Comparison of ENCODE assay signal across 16 cellular contexts in genomic region chr19:33005440-33005839, GRCh38. TPM values are rescaled to one million over a fixed set of nuclear protein-coding genes. Genes with fewer than 3 reads are reported as not detected.
DNase-seq lines count a peak whose midpoint lies in the region; ATAC-seq and TF ChIP-seq lines count a peak whose summit lies in the region.
"Had no signal": no experiment of that assay in that cellular context is flagged by ENCODE, and none has a peak within 500 bp of the region (broad histone marks: within the 10 kb centered on the region; RNA-seq: fewer than 3 reads in every experiment).

No MANE protein-coding gene starts in this region.

- CTCF ChIA-PET in SK-N-SH (lab: Yijun Ruan, JAX): interaction anchor here (1.1 to 1.7 kb wide), 2 partner anchors 29 to 120 kb away, joined by 3 read pairs; no protein-coding TSS in a partner anchor

- no peak overlapping the region for H3K27ac ChIP-seq in SK-N-MC
- no peak overlapping the region for H3K27ac ChIP-seq in trophoblast cell (ENCODE audit: low read depth, low read length)
- H3K27ac ChIP-seq in SK-N-SH (ENCODE audit: low read depth in 2 of 2, low read length in 1 of 2): no peak overlapping the region
- H3K27ac ChIP-seq: sigmoid colon had no signal

- no peak for ATAC-seq in HG02938 (IDR thresholded peaks at IDR 0.05; ENCODE audit: unreplicated experiment)

- peaks cover 4% of the 10 kb centered on the region for H3K36me3 ChIP-seq in H7 (replicated peaks; ENCODE audit: control insufficient read depth, insufficient read depth, low read length)
- peaks cover 11% of the 10 kb centered on the region; the same call in 1 of the 2 replicates for H3K36me3 ChIP-seq in SK-N-MC (ENCODE audit: insufficient read depth, low read length)
- H3K36me3 ChIP-seq in trophoblast cell (ENCODE audit: control insufficient read depth in 1 of 2, insufficient read depth in 2 of 2, low read length in 2 of 2): peaks cover 2 to 3% of the 10 kb centered on the region in 2 experiments
- peaks cover 0 to 3% of the 10 kb centered on the region in 2 experiments for H3K36me3 ChIP-seq in SK-N-SH (replicated peaks in 1 of 2; ENCODE audit: control insufficient read depth in 1 of 2, insufficient read depth in 2 of 2, low read length in 1 of 2)
- H3K36me3 ChIP-seq: BE2C, sigmoid colon had no signal

- no peak overlapping the region for H3K4me2 ChIP-seq in trophoblast cell (ENCODE audit: low read length)
- no peak overlapping the region for H3K4me2 ChIP-seq in SK-N-SH

- no peaks in the 10 kb centered on the region for H4K20me1 ChIP-seq in SK-N-SH (ENCODE audit: insufficient read depth)

- no peaks in the 10 kb centered on the region for H3F3A ChIP-seq in SK-N-SH (replicated peaks; ENCODE audit: insufficient read depth)

- H2AK5ac ChIP-seq in trophoblast cell (ENCODE audit: low read length): no peak overlapping the region

- H3K4me3 ChIP-seq in H7 (ENCODE audit: insufficient read depth, low read depth, low read length): no peak overlapping the region
- no peak overlapping the region for H3K4me3 ChIP-seq in SK-N-MC
- H3K4me3 ChIP-seq in trophoblast cell (ENCODE audit: low read depth, low read length): no peak overlapping the region
- no peak overlapping the region for H3K4me3 ChIP-seq in SK-N-SH (ENCODE audit: low read depth in 2 of 2, low read length in 1 of 2)
- H3K4me3 ChIP-seq: sigmoid colon had no signal

- H3K27ac Mint-ChIP-seq in activated T-cell treated with anti-CD3 and anti-CD28 coated beads, Interleukin-2, amount 50 U/mL, for 24 hours: no peak overlapping the region

- no peaks in the 10 kb centered on the region for H3K79me1 ChIP-seq in trophoblast cell (ENCODE audit: low read length)

- no peak overlapping the region for H4K12ac ChIP-seq in trophoblast cell (ENCODE audit: low read depth, low read length)

- H2BK120ac ChIP-seq in trophoblast cell (ENCODE audit: insufficient read depth, low read length, poor library complexity): no peak overlapping the region

- POLR2A ChIA-PET in SK-N-SH (lab: Yijun Ruan, JAX): no interaction called here

- no peak overlapping the region for H3K4ac ChIP-seq in trophoblast cell (ENCODE audit: low read depth, low read length)

- peak; percentile 50 for DNase-seq in H7
- DNase-seq in NCI-H2107 (lab: John Stamatoyannopoulos, UW): peak; percentile 23
- DNase-seq in SK-N-MC (ENCODE audit: low read depth, low spot score): peak; percentile 1
- DNase-seq in trophoblast cell: peak; percentile 30 to 87
- no peak for DNase-seq in stimulated activated CD4-positive, alpha-beta T cell treated with anti-CD3 and anti-CD28 coated beads, Interleukin-12 subunit alpha, Interleukin-12 subunit beta, amount 100 ng/mL, for 4 hours
- no peak for DNase-seq in activated T-cell treated with anti-CD3 and anti-CD28 coated beads, Interleukin-2, amount 50 U/mL, for 24 hours
- DNase-seq in SK-N-SH: no peak
- DNase-seq: activated naive CD4-positive, alpha-beta T cell treated with Interleukin-2 at 50 U/mL for 16 hours; BE2C; erythroblast; mesenchymal stem cell; NCI-H69; sigmoid colon; stimulated activated CD4-positive, alpha-beta T cell treated with anti-CD3 and anti-CD28 coated beads, Interleukin-2, amount 100 ng/mL, for 48 hours had no signal

- H3K18ac ChIP-seq in trophoblast cell (ENCODE audit: low read length): no peak overlapping the region

- no CpG with 5 or more reads among the region's 5 CpGs for WGBS in trophoblast cell (ENCODE audit: extremely low coverage, insufficient coverage, insufficient read length)
- 92% methylated on average over 5 of the region's 5 CpGs for WGBS in SK-N-SH (ENCODE audit: low lambda C conversion rate)

- H3K9me3 ChIP-seq in SK-N-MC (ENCODE audit: low read depth, low read length) (no peaks in the 10 kb centered on the region), trophoblast cell (ENCODE audit: insufficient read depth, low read depth, low read length) (no peaks in the 10 kb centered on the region), SK-N-SH (no peaks in the 10 kb centered on the region)
- H3K9me3 ChIP-seq: BE2C, sigmoid colon had no signal

- no peak overlapping the region for H3K4me3 Mint-ChIP-seq in activated T-cell treated with anti-CD3 and anti-CD28 coated beads, Interleukin-2, amount 50 U/mL, for 24 hours
- H3K4me3 Mint-ChIP-seq: neural crest cell had no signal

- no peaks in the 10 kb centered on the region for H3K36me3 Mint-ChIP-seq in activated T-cell treated with anti-CD3 and anti-CD28 coated beads, Interleukin-2, amount 50 U/mL, for 24 hours (ENCODE audit: low read depth)

- H3K4me1 ChIP-seq in trophoblast cell (ENCODE audit: control insufficient read depth in 1 of 2, insufficient read depth in 2 of 2, low read length in 2 of 2): no peaks in the 10 kb centered on the region
- H3K4me1 ChIP-seq in SK-N-SH (ENCODE audit: control insufficient read depth in 1 of 2, insufficient read depth in 2 of 2, low read depth in 1 of 2, low read length in 1 of 2): peaks cover 0 to 10% of the 10 kb centered on the region in 2 experiments; a peak in 1 of 4 replicates
- H3K4me1 ChIP-seq: BE2C, sigmoid colon had no signal

- H3K23ac ChIP-seq in trophoblast cell (ENCODE audit: low read length): no peak overlapping the region

- TF ChIP-seq RAD21 in SK-N-SH (IDR thresholded peaks at IDR 0.05; ENCODE audit: low read length): no peak

- H3K79me2 ChIP-seq in trophoblast cell (ENCODE audit: control insufficient read depth, insufficient read depth, low read length, poor library complexity) (no peaks in the 10 kb centered on the region), SK-N-SH (ENCODE audit: insufficient read depth) (no peaks in the 10 kb centered on the region)

- H3K27me3 ChIP-seq in H7 (ENCODE audit: control insufficient read depth, insufficient read depth, low read length) (no peaks in the 10 kb centered on the region), trophoblast cell (ENCODE audit: insufficient read depth, low read length) (no peaks in the 10 kb centered on the region), SK-N-SH (ENCODE audit: insufficient read depth) (no peaks in the 10 kb centered on the region)
- H3K27me3 ChIP-seq: BE2C, sigmoid colon had no signal

- H2BK12ac ChIP-seq in trophoblast cell (ENCODE audit: low read length): no peak overlapping the region

- H2AFZ ChIP-seq in trophoblast cell (ENCODE audit: insufficient read depth, low read length, poor library complexity) (no peak overlapping the region), SK-N-SH (ENCODE audit: low read depth) (no peak overlapping the region)

- no peak overlapping the region for H3K9ac ChIP-seq in SK-N-MC (ENCODE audit: insufficient read length)
- no peak overlapping the region for H3K9ac ChIP-seq in trophoblast cell (ENCODE audit: low read length)
- H3K9ac ChIP-seq in SK-N-SH: no peak overlapping the region

- H3K9me2 ChIP-seq in SK-N-SH: no peaks in the 10 kb centered on the region

- TF ChIP-seq EP300 in SK-N-SH (IDR thresholded peaks at IDR 0.05; ENCODE audit: borderline replicate concordance in 1 of 2, low read depth in 1 of 2, low read length in 1 of 2): no peak

- H3K14ac ChIP-seq in trophoblast cell (ENCODE audit: low read length): no peak overlapping the region

- no peaks in the 10 kb centered on the region for H3K9me3 Mint-ChIP-seq in activated T-cell treated with anti-CD3 and anti-CD28 coated beads, Interleukin-2, amount 50 U/mL, for 24 hours
- H3K9me3 Mint-ChIP-seq: neural crest cell had no signal

- no peaks in the 10 kb centered on the region for H3K27me3 Mint-ChIP-seq in activated T-cell treated with anti-CD3 and anti-CD28 coated beads, Interleukin-2, amount 50 U/mL, for 24 hours

- H3K4me1 Mint-ChIP-seq in activated T-cell treated with anti-CD3 and anti-CD28 coated beads, Interleukin-2, amount 50 U/mL, for 24 hours (ENCODE audit: low read depth): peaks cover 5% of the 10 kb centered on the region
- H3K4me1 Mint-ChIP-seq: neural crest cell had no signal

- no peak for TF ChIP-seq CTCF in SK-N-SH (IDR thresholded peaks at IDR 0.05)

- no peak overlapping the region for H4K91ac ChIP-seq in trophoblast cell (ENCODE audit: low read depth, low read length)

- H2BK5ac ChIP-seq in trophoblast cell (ENCODE audit: low read depth, low read length, poor library complexity): no peak overlapping the region

- no peak overlapping the region for H4K8ac ChIP-seq in trophoblast cell (ENCODE audit: low read depth, low read length)

TF ChIP-seq in SK-N-SH, 30 proteins besides CTCF, POLR2A, EP300 and RAD21 (continues in another document):
- TF ChIP-seq, protein P1, sequence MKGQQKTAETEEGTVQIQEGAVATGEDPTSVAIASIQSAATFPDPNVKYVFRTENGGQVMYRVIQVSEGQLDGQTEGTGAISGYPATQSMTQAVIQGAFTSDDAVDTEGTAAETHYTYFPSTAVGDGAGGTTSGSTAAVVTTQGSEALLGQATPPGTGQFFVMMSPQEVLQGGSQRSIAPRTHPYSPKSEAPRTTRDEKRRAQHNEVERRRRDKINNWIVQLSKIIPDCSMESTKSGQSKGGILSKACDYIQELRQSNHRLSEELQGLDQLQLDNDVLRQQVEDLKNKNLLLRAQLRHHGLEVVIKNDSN (IDR thresholded peaks at IDR 0.05; ENCODE audit: borderline replicate concordance, low read depth): no peak
- TF ChIP-seq TCF12 (IDR thresholded peaks at IDR 0.05) (no peak), GATA2 (CRISPR knock-in tag; IDR thresholded peaks at IDR 0.05) (no peak), MEF2A (IDR thresholded peaks at IDR 0.05; ENCODE audit: borderline replicate concordance, low read depth) (no peak), SMC3 (IDR thresholded peaks at IDR 0.05; ENCODE audit: low read depth, low read length) (no peak)
- TF ChIP-seq, protein P2, sequence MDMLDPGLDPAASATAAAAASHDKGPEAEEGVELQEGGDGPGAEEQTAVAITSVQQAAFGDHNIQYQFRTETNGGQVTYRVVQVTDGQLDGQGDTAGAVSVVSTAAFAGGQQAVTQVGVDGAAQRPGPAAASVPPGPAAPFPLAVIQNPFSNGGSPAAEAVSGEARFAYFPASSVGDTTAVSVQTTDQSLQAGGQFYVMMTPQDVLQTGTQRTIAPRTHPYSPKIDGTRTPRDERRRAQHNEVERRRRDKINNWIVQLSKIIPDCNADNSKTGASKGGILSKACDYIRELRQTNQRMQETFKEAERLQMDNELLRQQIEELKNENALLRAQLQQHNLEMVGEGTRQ (IDR thresholded peaks at IDR 0.05; ENCODE audit: borderline replicate concordance, low read depth, low read length): no peak

RNA-seq across cellular contexts. Expression of gene FAAP24, which starts 33.4 kb away (rescaled TPM):
- total RNA-seq in H7 (2014; rRNA removed; shearing (Covaris generic)): 3.3 and 11.7 TPM in 2 replicates
- 4.5 and 4.6 TPM in 2 replicates for polyA plus RNA-seq in trophoblast cell (2013)
- polyA plus RNA-seq in SK-N-SH (2012; rRNA removed): 3.3 and 3.9 TPM in 2 replicates
- 3.9 and 4.2 TPM in 2 replicates for polyA plus RNA-seq in SK-N-SH (2012; cell fraction: cytosol; rRNA removed)
- polyA plus RNA-seq in SK-N-SH (2012; cell fraction: nucleus; rRNA removed): 1.9 and 2.0 TPM in 2 replicates

RNA-seq across cellular contexts. Expression of gene CEP89, which starts 33.7 kb away (rescaled TPM):
- 15.7 and 18.6 TPM in 2 replicates for total RNA-seq in H7 (2014; rRNA removed; shearing (Covaris generic))
- 23.3 and 23.8 TPM in 2 replicates for polyA plus RNA-seq in trophoblast cell (2013)
- 15.7 and 16.4 TPM in 2 replicates for polyA plus RNA-seq in SK-N-SH (2012; rRNA removed)
- 11.8 and 12.7 TPM in 2 replicates for polyA plus RNA-seq in SK-N-SH (2012; cell fraction: cytosol; rRNA removed)
- 33.4 and 33.6 TPM in 2 replicates for polyA plus RNA-seq in SK-N-SH (2012; cell fraction: nucleus; rRNA removed)

RNA-seq across cellular contexts. Expression of gene RHPN2, which starts 59.2 kb away (rescaled TPM):
- 26.6 and 27.0 TPM in 2 replicates for total RNA-seq in H7 (2014; rRNA removed; shearing (Covaris generic))
- 7.4 and 7.9 TPM in 2 replicates for polyA plus RNA-seq in trophoblast cell (2013)
- 7.0 and 9.2 TPM in 2 replicates for polyA plus RNA-seq in SK-N-SH (2012; rRNA removed)
- 8.6 and 10.3 TPM in 2 replicates for polyA plus RNA-seq in SK-N-SH (2012; cell fraction: cytosol; rRNA removed)
- 9.9 and 11.4 TPM in 2 replicates for polyA plus RNA-seq in SK-N-SH (2012; cell fraction: nucleus; rRNA removed)

Comparison
In these comparisons a context has a peak if more than half of its experiments do, and no peak if none do; other contexts are left out.
1. DNase-seq: peak in H7 (single experiment), NCI-H2107 (single experiment), SK-N-MC (single experiment) and trophoblast cell (2 of 2); none in stimulated activated CD4-positive, alpha-beta T cell treated with anti-CD3 and anti-CD28 coated beads, Interleukin-12 subunit alpha, Interleukin-12 subunit beta, amount 100 ng/mL, for 4 hours (single experiment), activated T-cell treated with anti-CD3 and anti-CD28 coated beads, Interleukin-2, amount 50 U/mL, for 24 hours (single experiment) and SK-N-SH (single experiment).